8 cellular contexts compared by ENCODE assay signal in genomic region chr12:58919271-58920101, GRCh38. TPM values are rescaled to one million over a fixed set of nuclear protein-coding genes. Genes with fewer than 3 reads are reported as not detected.
DNase-seq lines count a peak whose midpoint lies in the region; ATAC-seq and TF ChIP-seq lines count a peak whose summit lies in the region.

No MANE protein-coding gene starts in this region.

- DNase-seq in AG08395 (ENCODE audit: low spot score) = peak; percentile 16
- peak; percentile 18 for DNase-seq in NCI-H1694 treated with DMSO at 0.1 percent for 48 hours (lab: John Stamatoyannopoulos, UW)
- peak in 11 of 61 donors; percentile 32 to 63 (median 43) for DNase-seq in caudate nucleus (lab: John Stamatoyannopoulos, UW)
- DNase-seq in left colon = peak; percentile 41 to 59
- DNase-seq in testis = peak; percentile 43
- no peak for DNase-seq in CD4-positive, alpha-beta memory T cell
- no peak for DNase-seq in OCI-M2 (lab: John Stamatoyannopoulos, UW; ENCODE audit: unreplicated experiment)

- H3K4me1 Mint-ChIP-seq in CD4-positive, alpha-beta memory T cell = peaks cover 0 to 6% (median under 1%) of the 10 kb centered on the region in 4 donors

- peaks cover 13 to 23% of the 10 kb centered on the region in 2 donors for H3K27me3 Mint-ChIP-seq in CD4-positive, alpha-beta memory T cell

- no peaks in the 10 kb centered on the region for H3K36me3 ChIP-seq in testis (ENCODE audit: low read depth, missing control alignments)
- H3K36me3 ChIP-seq in CD4-positive, alpha-beta memory T cell (ENCODE audit: insufficient read depth, low read length) = no peaks in the 10 kb centered on the region

- no peak overlapping the region for H3K27ac Mint-ChIP-seq in CD4-positive, alpha-beta memory T cell

- WGBS in testis, 2 donors = 0 to 1% methylated on average over 17 to 46 of the region's 49 CpGs

- TF ChIP-seq POLR2A in testis (IDR thresholded peaks at IDR 0.05) = no peak

- H3K27ac ChIP-seq in caudate nucleus (ENCODE audit: low read depth, low read length) (peak overlapping the region; percentile 85), testis (peak overlapping the region; percentile 95 to 97)
- H3K27ac ChIP-seq in CD4-positive, alpha-beta memory T cell (ENCODE audit: low read depth, low read length) = no peak overlapping the region

- H3K27me3 ChIP-seq in testis = no peaks in the 10 kb centered on the region
- H3K27me3 ChIP-seq in CD4-positive, alpha-beta memory T cell (ENCODE audit: insufficient read depth, low read length) = peaks cover 3% of the 10 kb centered on the region

- no peaks in the 10 kb centered on the region for H3K36me3 Mint-ChIP-seq in CD4-positive, alpha-beta memory T cell

- intact Hi-C loops in left colon (cut with DNase I, micrococcal nuclease) (no loop called here), testis (cut with DNase I; ENCODE audit: low total_unique reads) (no loop called here)
- intact Hi-C loops in CD4-positive, alpha-beta memory T cell (cut with micrococcal nuclease) = no loop called here

- peak overlapping the region in 3 of 8 donors; percentile 13 to 45 (median 41) for H3K4me3 Mint-ChIP-seq in CD4-positive, alpha-beta memory T cell

- ATAC-seq in GM19324 (IDR thresholded peaks at IDR 0.05; ENCODE audit: low FRiP score, unreplicated experiment) (peak; percentile 27), left colon (peak; percentile 27)

- H3K9me3 Mint-ChIP-seq in CD4-positive, alpha-beta memory T cell = peaks cover 0 to 4% (median 0%) of the 10 kb centered on the region in 8 donors

- POLR2A ChIA-PET in CD4-positive, alpha-beta memory T cell (lab: Charles Lee; ENCODE audit: partially characterized antibody) = no interaction called here

- H3K4me1 ChIP-seq in testis = no peaks in the 10 kb centered on the region
- H3K4me1 ChIP-seq in CD4-positive, alpha-beta memory T cell (ENCODE audit: insufficient read depth, low read length) = no peaks in the 10 kb centered on the region

- CTCF ChIA-PET in CD4-positive, alpha-beta memory T cell (lab: Charles Lee; ENCODE audit: partially characterized antibody) = no interaction called here

- no peak for TF ChIP-seq CTCF in testis (IDR thresholded peaks at IDR 0.05)

- peak overlapping the region; percentile 80 to 87 for H3K4me3 ChIP-seq in testis
- H3K4me3 ChIP-seq in CD4-positive, alpha-beta memory T cell (ENCODE audit: low read length in 2 of 2) = no peak overlapping the region

- no peaks in the 10 kb centered on the region for H3K9me3 ChIP-seq in testis
- H3K9me3 ChIP-seq in CD4-positive, alpha-beta memory T cell (ENCODE audit: control insufficient read depth in 1 of 2, low read length in 2 of 2) = no peaks in the 10 kb centered on the region

RNA-seq across cellular contexts. Expression of gene LRIG3, which starts 0.8 kb away (rescaled TPM):
- total RNA-seq in left colon (10 to 100 TPM; 71.5 to 83.4 TPM), testis (10 to 100 TPM; 18.0 to 68.1 TPM)
- polyA plus RNA-seq in testis (ENCODE audit: insufficient read depth, low read depth, low replicate concordance) = 7.1 TPM
- total RNA-seq in CD4-positive, alpha-beta memory T cell = not detected
- not detected for polyA plus RNA-seq in CD4-positive, alpha-beta memory T cell

Comparison
In these comparisons a context has a peak if more than half of its experiments do, and no peak if none do; other contexts are left out.
1. DNase-seq: peak in AG08395 (single experiment), NCI-H1694 treated with DMSO at 0.1 percent for 48 hours (single experiment), left colon (2 of 2) and testis (single experiment); none in CD4-positive, alpha-beta memory T cell (0 of 5) and OCI-M2 (single experiment).
2. H3K4me3 ChIP-seq: peak in testis (2 of 2); none in CD4-positive, alpha-beta memory T cell (0 of 2).
3. RNA of gene LRIG3, which starts 0.8 kb away (total RNA-seq): 71.5 to 83.4 TPM in left colon and 18.0 to 68.1 TPM in testis; not detected in CD4-positive, alpha-beta memory T cell; every median in the first group is over 10 times any median in the second.